Comparison of ENCODE assay signal across 15 cellular contexts in genomic region chr10:78162867-78163266, GRCh38.
DNase-seq lines count a peak whose midpoint lies in the region; ATAC-seq and TF ChIP-seq lines count a peak whose summit lies in the region.
"Had no signal": no experiment of that assay in that cellular context is flagged by ENCODE, and none has a peak within 500 bp of the region (broad histone marks: within the 10 kb centered on the region; RNA-seq: fewer than 3 reads in every experiment).

No MANE protein-coding gene starts in this region.

- DNase-seq in Daoy (ENCODE audit: low read depth), result peak; percentile 16
- DNase-seq in HT1080 (ENCODE audit: low read depth), result peak; percentile 70
- no peak for DNase-seq in Panc1 (ENCODE audit: low read depth, low spot score)
- DNase-seq in fibroblast of mammary gland (ENCODE audit: low read depth), result peak; percentile 40
- no peak for DNase-seq in occipital lobe (lab: John Stamatoyannopoulos, UW)
- DNase-seq in middle frontal gyrus (ENCODE audit: extremely low spot score, low spot score), result no peak
- DNase-seq in germinal center (ENCODE audit: low spot score), result no peak
- DNase-seq: DMS153, GOT3, Karpas-422, NCI-H2029, SIG-M5, T-helper 2 cell had no signal

- H3K36me3 ChIP-seq in Panc1 (ENCODE audit: control insufficient read depth, insufficient read depth, low read length), result no peaks in the 10 kb centered on the region

- POLR2A ChIA-PET in Panc1 (lab: Charles Lee), result no interaction called here

- TF ChIP-seq CTCF in Panc1 (IDR thresholded peaks at IDR 0.05), result no peak
- no peak for TF ChIP-seq CTCF in fibroblast of mammary gland (conservative IDR thresholded peaks at IDR 0.05; ENCODE audit: control insufficient read depth, insufficient read depth, low read depth, low read length)

- H3K27me3 ChIP-seq in Panc1 (ENCODE audit: control insufficient read depth, insufficient read depth, low read length), result peaks cover 22% of the 10 kb centered on the region

- CTCF ChIA-PET in Panc1 (lab: Charles Lee), result interaction anchor here (0.9 kb wide), 1 partner anchor 115 kb away, joined by 3 read pairs; no protein-coding TSS in a partner anchor

- H3K9me3 ChIP-seq in Panc1 (ENCODE audit: control insufficient read depth, insufficient read depth, low read depth, low read length), result no peaks in the 10 kb centered on the region

- intact Hi-C loops in Panc1 (cut with micrococcal nuclease; ENCODE audit: unreplicated experiment), result no loop called here

- peak; percentile 40; the same call in 1 of the 2 replicates for ATAC-seq in Panc1
- ATAC-seq in HG02970 (IDR thresholded peaks at IDR 0.05; ENCODE audit: low FRiP score, unreplicated experiment), result no peak

- no peak overlapping the region for H3K27ac ChIP-seq in Panc1 (ENCODE audit: low read length)
- H3K27ac ChIP-seq: C4-2B had no signal

- H3K4me3 ChIP-seq in Panc1 (ENCODE audit: low read depth in 2 of 2, low read length in 2 of 2) (no peak overlapping the region), fibroblast of mammary gland (ENCODE audit: control insufficient read depth, low read depth, low read length) (no peak overlapping the region)

- H3K4me1 ChIP-seq in Panc1 (ENCODE audit: control insufficient read depth, insufficient read depth, low read length), result no peaks in the 10 kb centered on the region

- in situ Hi-C loops in Panc1 (cut with HindIII; ENCODE audit: low pct_unique_long_range_greater_than_20kb, low sequenced_read_pairs), result no loop called here

- BruUV-seq in Panc1 (replicated peaks; lab: Mats Ljungman, UMichigan), result no TSS peak

Comparison
In these comparisons a context has a peak if more than half of its experiments do, and no peak if none do; other contexts are left out.
1. DNase-seq: peak in Daoy (single experiment), HT1080 (single experiment) and fibroblast of mammary gland (single experiment); none in Panc1 (single experiment), occipital lobe (single experiment), middle frontal gyrus (single experiment) and germinal center (single experiment).